24 cellular contexts compared by ENCODE assay signal in genomic region chr3:162367443-162368132, GRCh38.
DNase-seq lines count a peak whose midpoint lies in the region; ATAC-seq, FAIRE-seq and TF ChIP-seq lines count a peak whose summit lies in the region.
"Had no signal": no experiment of that assay in that cellular context is flagged by ENCODE, and none has a peak within 500 bp of the region (broad histone marks: within the 10 kb centered on the region; RNA-seq: fewer than 3 reads in every experiment).

No MANE protein-coding gene starts in this region.

- POLR2A ChIA-PET in HepG2 (lab: Yijun Ruan, JAX) = no interaction called here
- POLR2A ChIA-PET in naive thymus-derived CD4-positive, alpha-beta T cell (lab: Charles Lee) = no interaction called here

- no peak overlapping the region for H3K23ac ChIP-seq in mesenchymal stem cell (ENCODE audit: low read length in 2 of 2)

- ATAC-seq in Right ventricle myocardium inferior = peak; percentile 45
- no peak for ATAC-seq in HepG2
- ATAC-seq in GM21360 (IDR thresholded peaks at IDR 0.05; ENCODE audit: unreplicated experiment) = no peak
- no peak for ATAC-seq in naive thymus-derived CD4-positive, alpha-beta T cell
- ATAC-seq: left lung had no signal

- intact Hi-C loops in Right ventricle myocardium inferior (cut with DNase I) = loop anchor here (2.0 kb wide), 1 partner anchor 83 kb away; no protein-coding TSS in a partner anchor
- intact Hi-C loops in cardiac septum (cut with DNase I) = no loop called here
- intact Hi-C loops in HepG2 (cut with micrococcal nuclease; ENCODE audit: unreplicated experiment) = no loop called here
- intact Hi-C loops in naive thymus-derived CD4-positive, alpha-beta T cell (cut with micrococcal nuclease) = no loop called here

- H3K27me3 Mint-ChIP-seq in naive thymus-derived CD4-positive, alpha-beta T cell = no peaks in the 10 kb centered on the region
- H3K27me3 Mint-ChIP-seq: activated naive CD4-positive, alpha-beta T cell treated with anti-CD3 and anti-CD28 coated beads, Interleukin-2, amount 50 U/mL, for 24 hours; CD4-positive, CD25-positive, alpha-beta regulatory T cell had no signal

- no peak overlapping the region for H3K4me3 Mint-ChIP-seq in naive thymus-derived CD4-positive, alpha-beta T cell
- H3K4me3 Mint-ChIP-seq: activated naive CD4-positive, alpha-beta T cell treated with anti-CD3 and anti-CD28 coated beads, Interleukin-2, amount 50 U/mL, for 24 hours; CD4-positive, CD25-positive, alpha-beta regulatory T cell had no signal

- H3K4ac ChIP-seq in mesenchymal stem cell (ENCODE audit: low read depth in 1 of 2, low read length in 2 of 2) = peak overlapping the region in 1 of 2 experiments; percentile 10

- H3K4me1 ChIP-seq in mesenchymal stem cell (ENCODE audit: control insufficient read depth, insufficient read depth, low read depth, low read length) (no peaks in the 10 kb centered on the region), HepG2 (ENCODE audit: insufficient read depth, low read length) (no peaks in the 10 kb centered on the region)
- H3K4me1 ChIP-seq in naive thymus-derived CD4-positive, alpha-beta T cell (ENCODE audit: control insufficient read depth in 2 of 2, insufficient read depth in 2 of 2, low read length in 2 of 2) = no peaks in the 10 kb centered on the region
- H3K4me1 ChIP-seq: left lung had no signal

- H2BK120ac ChIP-seq in mesenchymal stem cell (ENCODE audit: low read depth, low read length) = no peak overlapping the region

- TF ChIP-seq POLR2A in HepG2 (IDR thresholded peaks at IDR 0.05; ENCODE audit: insufficient read depth in 1 of 2, low read depth in 2 of 2, low read length in 2 of 2) = no peak

- H3K36me3 Mint-ChIP-seq in naive thymus-derived CD4-positive, alpha-beta T cell = no peaks in the 10 kb centered on the region
- H3K36me3 Mint-ChIP-seq: activated naive CD4-positive, alpha-beta T cell treated with anti-CD3 and anti-CD28 coated beads, Interleukin-2, amount 50 U/mL, for 24 hours; CD4-positive, CD25-positive, alpha-beta regulatory T cell had no signal

- no TSS peak for BruUV-seq in HepG2 (replicated peaks; lab: Mats Ljungman, UMichigan)

- in situ Hi-C loops in HepG2 (cut with HindIII; ENCODE audit: extremely low pct_ligation_motif_present, low pct_unique_long_range_greater_than_20kb) = no loop called here

- no peaks in the 10 kb centered on the region for H3K9me3 ChIP-seq in mesenchymal stem cell (ENCODE audit: control insufficient read depth, low read length)
- H3K9me3 ChIP-seq in HepG2 (ENCODE audit: low read length) = no peaks in the 10 kb centered on the region
- H3K9me3 ChIP-seq in naive thymus-derived CD4-positive, alpha-beta T cell (ENCODE audit: control insufficient read depth in 2 of 3, low read length in 3 of 3) = no peaks in the 10 kb centered on the region
- H3K9me3 ChIP-seq: heart left ventricle, left lung had no signal

- no peak overlapping the region for H3K4me3 ChIP-seq in epithelial cell of esophagus (ENCODE audit: low read length)
- no peak overlapping the region for H3K4me3 ChIP-seq in mesenchymal stem cell (ENCODE audit: insufficient read depth in 1 of 2, low read depth in 1 of 2, low read length in 2 of 2)
- H3K4me3 ChIP-seq in HepG2 (replicated peaks in 1 of 3; ENCODE audit: insufficient read depth in 1 of 3, low read depth in 2 of 3, low read length in 3 of 3) = no peak overlapping the region
- H3K4me3 ChIP-seq in naive thymus-derived CD4-positive, alpha-beta T cell (ENCODE audit: low read length) = no peak overlapping the region
- H3K4me3 ChIP-seq: heart left ventricle, left lung had no signal

- H2AFZ ChIP-seq in mesenchymal stem cell (ENCODE audit: low read depth, low read length) (no peak overlapping the region), HepG2 (ENCODE audit: low read length) (no peak overlapping the region)

- no peaks in the 10 kb centered on the region for H3K79me2 ChIP-seq in HepG2 (ENCODE audit: insufficient read depth, low read length)

- no peak overlapping the region for H2BK15ac ChIP-seq in mesenchymal stem cell (ENCODE audit: low read depth, poor library complexity, severe bottlenecking)

- no peak overlapping the region for H3K14ac ChIP-seq in mesenchymal stem cell (ENCODE audit: low read length in 2 of 2)

- H4K8ac ChIP-seq in mesenchymal stem cell (ENCODE audit: low read length) = no peak overlapping the region

- no peak for TF ChIP-seq CTCF in epithelial cell of esophagus (IDR thresholded peaks at IDR 0.05; ENCODE audit: insufficient read depth, low read depth, low read length, missing control alignments)
- no peak for TF ChIP-seq CTCF in HepG2 (CRISPR knock-in tag; IDR thresholded peaks at IDR 0.05)

- peaks cover 0 to 4% (median 0%) of the 10 kb centered on the region in 11 donors for H3K9me3 Mint-ChIP-seq in naive thymus-derived CD4-positive, alpha-beta T cell

- CTCF ChIA-PET in HepG2 (lab: Yijun Ruan, JAX; ENCODE audit: low intra/inter-chr PET ratio, low total read pairs) = no interaction called here
- CTCF ChIA-PET in naive thymus-derived CD4-positive, alpha-beta T cell (lab: Charles Lee) = no interaction called here

- H3K4me2 ChIP-seq in mesenchymal stem cell (ENCODE audit: low read length, poor library complexity, severe bottlenecking) = no peak overlapping the region
- H3K4me2 ChIP-seq in HepG2 (ENCODE audit: low read depth, low read length) = no peak overlapping the region

- FAIRE-seq in HepG2 (lab: Jason Lieb, UNC) = no peak
- FAIRE-seq: H1 had no signal

- no peak overlapping the region for H3K27ac ChIP-seq in mesenchymal stem cell (ENCODE audit: low read length, poor library complexity, severe bottlenecking)
- no peak overlapping the region for H3K27ac ChIP-seq in HepG2 (ENCODE audit: extremely low read length, insufficient read depth, low read length)
- no peak overlapping the region for H3K27ac ChIP-seq in naive thymus-derived CD4-positive, alpha-beta T cell (ENCODE audit: low read depth, low read length)
- H3K27ac ChIP-seq: heart left ventricle, left lung had no signal

- H4K91ac ChIP-seq in mesenchymal stem cell (ENCODE audit: low read length) = no peak overlapping the region

- TF ChIP-seq EP300 in HepG2 (IDR thresholded peaks at IDR 0.05; ENCODE audit: low read depth in 2 of 2, low read length in 2 of 2) = no peak
- no peak for TF ChIP-seq EP300 in HepG2 (CRISPR knock-in tag; IDR thresholded peaks at IDR 0.05; ENCODE audit: borderline replicate concordance)

- H2BK5ac ChIP-seq in mesenchymal stem cell (ENCODE audit: low read depth, low read length, poor library complexity, severe bottlenecking) = no peak overlapping the region

- no peaks in the 10 kb centered on the region for H3K4me1 Mint-ChIP-seq in naive thymus-derived CD4-positive, alpha-beta T cell
- H3K4me1 Mint-ChIP-seq: activated naive CD4-positive, alpha-beta T cell treated with anti-CD3 and anti-CD28 coated beads, Interleukin-2, amount 50 U/mL, for 24 hours; CD4-positive, CD25-positive, alpha-beta regulatory T cell had no signal

- H3K79me1 ChIP-seq in mesenchymal stem cell (replicated peaks; ENCODE audit: low read length, poor library complexity, severe bottlenecking) = no peaks in the 10 kb centered on the region

- H2AK5ac ChIP-seq in mesenchymal stem cell (ENCODE audit: low read length, severe bottlenecking) = no peak overlapping the region

- 20% methylated on average over 2 of the region's 2 CpGs for WGBS in mesenchymal stem cell
- WGBS in HepG2 (ENCODE audit: low lambda C conversion rate) = 0% methylated on average over 2 of the region's 2 CpGs

- DNase-seq in Right ventricle myocardium inferior (ENCODE audit: missing footprints) (no peak), cardiac septum (ENCODE audit: low spot score) (no peak), epithelial cell of esophagus (ENCODE audit: low read depth) (peak; percentile 38), mesenchymal stem cell (peak; percentile 71), HepG2 (ENCODE audit: low spot score) (no peak)
- DNase-seq in naive thymus-derived CD4-positive, alpha-beta T cell = no peak
- DNase-seq in stimulated activated CD4-positive, alpha-beta T cell treated with anti-CD3 and anti-CD28 coated beads, Interleukin-4, amount 100 ng/mL, for 4 hours = no peak
- DNase-seq: activated CD4-positive, alpha-beta T cell treated with anti-CD3 and anti-CD28 coated beads for 4 hours; CD4-positive, CD25-positive, alpha-beta regulatory T cell; DMS 273 treated with DMSO at 0.1 percent for 48 hours; effector memory CD4-positive, alpha-beta T cell; GDM1; heart left ventricle; left lung; NCI-H2029; NCI-H524; occipital lobe; retina; SHP77; stimulated activated CD4-positive, alpha-beta T cell treated with anti-CD3 and anti-CD28 coated beads, Interleukin-15, amount 100 ng/mL, for 24 hours; T-helper 1 cell had no signal

- no peaks in the 10 kb centered on the region for H3K36me3 ChIP-seq in mesenchymal stem cell (ENCODE audit: control insufficient read depth in 1 of 2, insufficient read depth in 2 of 2, low read depth in 1 of 2, low read length in 2 of 2)
- H3K36me3 ChIP-seq in HepG2 (replicated peaks in 1 of 2; ENCODE audit: control insufficient read depth in 1 of 2, insufficient read depth in 2 of 2, low read length in 2 of 2) = no peaks in the 10 kb centered on the region
- no peaks in the 10 kb centered on the region for H3K36me3 ChIP-seq in naive thymus-derived CD4-positive, alpha-beta T cell (ENCODE audit: control insufficient read depth in 2 of 3, insufficient read depth in 3 of 3, low read length in 3 of 3)
- H3K36me3 ChIP-seq: heart left ventricle, left lung had no signal

- no peak overlapping the region for H2BK12ac ChIP-seq in mesenchymal stem cell (ENCODE audit: low read length in 2 of 2)

- H4K20me1 ChIP-seq in HepG2 (ENCODE audit: insufficient read depth, low read length) = no peaks in the 10 kb centered on the region

- H3K9ac ChIP-seq in mesenchymal stem cell (ENCODE audit: low read length) (no peak overlapping the region), HepG2 (ENCODE audit: insufficient read depth, low read depth, low read length) (no peak overlapping the region)

- no peaks in the 10 kb centered on the region for H3K27me3 ChIP-seq in mesenchymal stem cell (ENCODE audit: control insufficient read depth in 1 of 2, insufficient read depth in 1 of 2, low read length in 2 of 2)
- no peaks in the 10 kb centered on the region for H3K27me3 ChIP-seq in HepG2 (ENCODE audit: control insufficient read depth in 1 of 2, insufficient read depth in 2 of 2, low read length in 2 of 2)
- no peaks in the 10 kb centered on the region for H3K27me3 ChIP-seq in naive thymus-derived CD4-positive, alpha-beta T cell (ENCODE audit: control insufficient read depth in 2 of 2, insufficient read depth in 2 of 2, low read length in 2 of 2)
- H3K27me3 ChIP-seq: heart left ventricle, left lung had no signal

- peak overlapping the region in 1 of 2 experiments; percentile 57 for H3K18ac ChIP-seq in mesenchymal stem cell (ENCODE audit: low read depth in 1 of 2, low read length in 2 of 2)

- no peak overlapping the region for H3K27ac Mint-ChIP-seq in naive thymus-derived CD4-positive, alpha-beta T cell
- H3K27ac Mint-ChIP-seq: activated naive CD4-positive, alpha-beta T cell treated with anti-CD3 and anti-CD28 coated beads, Interleukin-2, amount 50 U/mL, for 24 hours; CD4-positive, CD25-positive, alpha-beta regulatory T cell had no signal

- TF ChIP-seq RAD21 in HepG2 (CRISPR knock-in tag; IDR thresholded peaks at IDR 0.05) = no peak

TF ChIP-seq in HepG2, 621 proteins besides CTCF, POLR2A, EP300 and RAD21 (continues in another document):
- no peak for TF ChIP-seq PHF5A (CRISPR knock-in tag; IDR thresholded peaks at IDR 0.05; ENCODE audit: low read depth, unreplicated experiment)

Comparison
In these comparisons a context has a peak if more than half of its experiments do, and no peak if none do; other contexts are left out.
1. DNase-seq: peak in epithelial cell of esophagus (single experiment) and mesenchymal stem cell (single experiment); none in Right ventricle myocardium inferior (single experiment), cardiac septum (single experiment), HepG2 (single experiment), naive thymus-derived CD4-positive, alpha-beta T cell (0 of 9) and stimulated activated CD4-positive, alpha-beta T cell treated with anti-CD3 and anti-CD28 coated beads, Interleukin-4, amount 100 ng/mL, for 4 hours (0 of 2).